38 cellular contexts compared by ENCODE assay signal in genomic region chr15:48253186-48253585, GRCh38. TPM values are rescaled to one million over a fixed set of nuclear protein-coding genes. Genes with fewer than 3 reads are reported as not detected.
"Had no signal": no experiment of that assay in that cellular context is flagged by ENCODE, and none has a peak within 500 bp of the region (broad histone marks: within the 10 kb centered on the region; RNA-seq: fewer than 3 reads in every experiment).

No MANE protein-coding gene starts in this region.

- FAIRE-seq: astrocyte, TTC549 had no signal

- H3K27ac ChIP-seq: adrenal gland, body of pancreas, brain microvascular endothelial cell, breast epithelium, VCaP had no signal

- H3K4me3 ChIP-seq: adrenal gland, body of pancreas, breast epithelium had no signal

- H3K4me3 Mint-ChIP-seq: activated B cell treated with CpG ODN at 0.5 μM for 24 hours; activated CD4-positive, alpha-beta memory T cell treated with anti-CD3 and anti-CD28 coated beads for 36 hours; activated CD4-positive, alpha-beta T cell treated with anti-CD3 and anti-CD28 coated beads, Interleukin-2, amount 10 ng/mL, durations not matched to agents 24 days and 14 days; activated CD8-positive, alpha-beta T cell treated with anti-CD3 and anti-CD28 coated beads for 36 hours; activated naive CD4-positive, alpha-beta T cell treated with anti-CD3 and anti-CD28 coated beads for 36 hours; activated naive CD8-positive, alpha-beta T cell treated with anti-CD3 and anti-CD28 coated beads for 36 hours; activated T-cell treated with anti-CD3 and anti-CD28 coated beads, Interleukin-2, amount 50 U/mL, for 4 hours; activated T-cell treated with anti-CD3 and anti-CD28 coated beads, Interleukin-2, amount 50 U/mL, for 72 hours; activated T-helper 1 cell treated with anti-CD3 and anti-CD28 coated beads, Interleukin-12 subunit alpha, Interleukin-12 subunit beta, Interleukin-2, Interleukin-4 antibody, amounts not matched to agents 30 ng/mL and 10 ng/mL and 1 ng/mL, durations not matched to agents 14 hours and 24 hours and 36 hours; activated T-helper 17 cell treated with anti-CD3 and anti-CD28 coated beads, Interleukin-2, amount 50 U/mL, for 72 hours; T-helper 1 cell treated with Interleukin-12 subunit alpha and Interleukin-12 subunit beta and Interleukin-4 antibody, amounts not matched to agents 30 μg/mL and 1 μg/mL, for 36 hours; T-helper 2 cell treated with Interferon-gamma antibody and Interleukin-4, amounts not matched to agents 5 μg/mL and 100 μg/mL, for 36 hours had no signal

- H3K9me3 Mint-ChIP-seq: activated B cell treated with CpG ODN at 0.5 μM for 24 hours; activated CD4-positive, alpha-beta memory T cell treated with anti-CD3 and anti-CD28 coated beads for 36 hours; activated CD4-positive, alpha-beta T cell treated with anti-CD3 and anti-CD28 coated beads, Interleukin-2, amount 10 ng/mL, durations not matched to agents 24 days and 14 days; activated CD8-positive, alpha-beta T cell treated with anti-CD3 and anti-CD28 coated beads for 36 hours; activated naive CD4-positive, alpha-beta T cell treated with anti-CD3 and anti-CD28 coated beads for 36 hours; activated naive CD4-positive, alpha-beta T cell treated with anti-CD3 and anti-CD28 coated beads, Interleukin-2, amount 50 U/mL, for 72 hours; activated naive CD8-positive, alpha-beta T cell treated with anti-CD3 and anti-CD28 coated beads for 36 hours; activated T-cell treated with anti-CD3 and anti-CD28 coated beads, Interleukin-2, amount 50 U/mL, for 4 hours; activated T-cell treated with anti-CD3 and anti-CD28 coated beads, Interleukin-2, amount 50 U/mL, for 72 hours; activated T-helper 1 cell treated with anti-CD3 and anti-CD28 coated beads, Interleukin-12 subunit alpha, Interleukin-12 subunit beta, Interleukin-2, Interleukin-4 antibody, amounts not matched to agents 30 ng/mL and 10 ng/mL and 1 ng/mL, durations not matched to agents 14 hours and 24 hours and 36 hours; activated T-helper 17 cell treated with anti-CD3 and anti-CD28 coated beads, Interleukin-2, amount 50 U/mL, for 72 hours; T-helper 1 cell treated with Interleukin-12 subunit alpha and Interleukin-12 subunit beta and Interleukin-4 antibody, amounts not matched to agents 30 μg/mL and 1 μg/mL, for 36 hours; T-helper 2 cell treated with Interferon-gamma antibody and Interleukin-4, amounts not matched to agents 5 μg/mL and 100 μg/mL, for 36 hours had no signal

- H3K36me3 Mint-ChIP-seq: activated CD4-positive, alpha-beta memory T cell treated with anti-CD3 and anti-CD28 coated beads for 36 hours; activated naive CD4-positive, alpha-beta T cell treated with anti-CD3 and anti-CD28 coated beads, Interleukin-2, amount 50 U/mL, for 72 hours; activated naive CD8-positive, alpha-beta T cell treated with anti-CD3 and anti-CD28 coated beads for 36 hours had no signal

- ATAC-seq: activated CD8-positive, alpha-beta T cell treated with anti-CD3 and anti-CD28 coated beads for 36 hours; activated naive CD4-positive, alpha-beta T cell treated with anti-CD3 and anti-CD28 coated beads, Interleukin-2, amount 50 U/mL, for 72 hours; activated T-cell treated with anti-CD3 and anti-CD28 coated beads, Interleukin-2, amount 50 U/mL, for 4 hours; activated T-cell treated with anti-CD3 and anti-CD28 coated beads, Interleukin-2, amount 50 U/mL, for 72 hours; activated T-helper 17 cell treated with anti-CD3 and anti-CD28 coated beads, Interleukin-2, amount 50 U/mL, for 72 hours; body of pancreas had no signal

- H3K4me1 Mint-ChIP-seq: activated B cell treated with CpG ODN at 0.5 μM for 24 hours; activated CD4-positive, alpha-beta T cell treated with anti-CD3 and anti-CD28 coated beads, Interleukin-2, amount 10 ng/mL, durations not matched to agents 24 days and 14 days; activated naive CD8-positive, alpha-beta T cell treated with anti-CD3 and anti-CD28 coated beads for 36 hours; activated T-helper 17 cell treated with anti-CD3 and anti-CD28 coated beads, Interleukin-2, amount 50 U/mL, for 72 hours had no signal

- H3K4me1 ChIP-seq: adrenal gland, body of pancreas, breast epithelium had no signal

- H3K36me3 ChIP-seq: adrenal gland, brain microvascular endothelial cell, breast epithelium had no signal

- DNase-seq: activated B cell treated with CpG ODN at 0.5 μM for 24 hours; activated CD4-positive, alpha-beta memory T cell treated with anti-CD3 and anti-CD28 coated beads for 36 hours; activated CD4-positive, alpha-beta T cell treated with anti-CD3 and anti-CD28 coated beads for 4 hours; activated CD4-positive, alpha-beta T cell treated with anti-CD3 and anti-CD28 coated beads, Interleukin-2, amount 10 ng/mL, durations not matched to agents 24 days and 14 days; activated CD4-positive, alpha-beta T cell treated with anti-CD3 and anti-CD28 coated beads, Interleukin-2, amount 50 U/mL, for 1 hour; activated CD4-positive, alpha-beta T cell treated with anti-CD3 and anti-CD28 coated beads, Interleukin-2, amount 50 U/mL, for 4 hours; activated CD4-positive, CD25-positive, alpha-beta regulatory T cell treated with anti-CD3 and anti-CD28 coated beads, Interleukin-2, amount 50 U/mL, for 72 hours; activated CD8-positive, alpha-beta memory T cell treated with anti-CD3 and anti-CD28 coated beads, Interleukin-2, amount 50 U/mL, for 4 hours; activated CD8-positive, alpha-beta T cell treated with anti-CD3 and anti-CD28 coated beads for 36 hours; activated effector memory CD4-positive, alpha-beta T cell treated with anti-CD3 and anti-CD28 coated beads, Interleukin-2, amount 50 U/mL, for 16 hours; activated gamma-delta T cell treated with Interleukin-2 at 50 U/mL for 16 hours; activated naive CD4-positive, alpha-beta T cell; activated naive CD4-positive, alpha-beta T cell treated with anti-CD3 and anti-CD28 coated beads for 36 hours; activated naive CD4-positive, alpha-beta T cell treated with anti-CD3 and anti-CD28 coated beads, Interleukin-2, amount 50 U/mL, for 16 hours; activated naive CD8-positive, alpha-beta T cell treated with anti-CD3 and anti-CD28 coated beads for 36 hours; activated T-cell treated with anti-CD3 and anti-CD28 coated beads for 4 hours; activated T-cell treated with anti-CD3 and anti-CD28 coated beads, Interleukin-2, amount 50 U/mL, for 1 hour; activated T-cell treated with anti-CD3 and anti-CD28 coated beads, Interleukin-2, amount 50 U/mL, for 4 hours; activated T-cell treated with anti-CD3 and anti-CD28 coated beads, Interleukin-2, amount 50 U/mL, for 72 hours; adrenal gland; amniotic stem cell; aorta; body of pancreas; brain microvascular endothelial cell; central memory CD4-positive, alpha-beta T cell; T-helper 2 cell; T-helper 9 cell had no signal

- H3K27ac Mint-ChIP-seq: activated B cell treated with CpG ODN at 0.5 μM for 24 hours; activated CD4-positive, alpha-beta memory T cell treated with anti-CD3 and anti-CD28 coated beads for 36 hours; activated CD4-positive, alpha-beta T cell treated with anti-CD3 and anti-CD28 coated beads, Interleukin-2, amount 10 ng/mL, durations not matched to agents 24 days and 14 days; activated CD8-positive, alpha-beta T cell treated with anti-CD3 and anti-CD28 coated beads for 36 hours; activated naive CD4-positive, alpha-beta T cell treated with anti-CD3 and anti-CD28 coated beads for 36 hours; activated naive CD4-positive, alpha-beta T cell treated with anti-CD3 and anti-CD28 coated beads, Interleukin-2, amount 50 U/mL, for 72 hours; activated naive CD8-positive, alpha-beta T cell treated with anti-CD3 and anti-CD28 coated beads for 36 hours; activated T-cell treated with anti-CD3 and anti-CD28 coated beads, Interleukin-2, amount 50 U/mL, for 72 hours; activated T-helper 1 cell treated with anti-CD3 and anti-CD28 coated beads, Interleukin-12 subunit alpha, Interleukin-12 subunit beta, Interleukin-2, Interleukin-4 antibody, amounts not matched to agents 30 ng/mL and 10 ng/mL and 1 ng/mL, durations not matched to agents 14 hours and 24 hours and 36 hours; activated T-helper 17 cell treated with anti-CD3 and anti-CD28 coated beads, Interleukin-2, amount 50 U/mL, for 72 hours; T-helper 1 cell treated with Interleukin-12 subunit alpha and Interleukin-12 subunit beta and Interleukin-4 antibody, amounts not matched to agents 30 μg/mL and 1 μg/mL, for 36 hours; T-helper 2 cell treated with Interferon-gamma antibody and Interleukin-4, amounts not matched to agents 5 μg/mL and 100 μg/mL, for 36 hours had no signal

- H3K27me3 ChIP-seq: adrenal gland, body of pancreas, brain microvascular endothelial cell, breast epithelium had no signal

- H3K9me3 ChIP-seq: adrenal gland, body of pancreas, breast epithelium had no signal

RNA-seq across cellular contexts. Expression of gene SLC12A1, which starts 47.1 kb away (rescaled TPM):
- total RNA-seq: activated B cell treated with CpG ODN at 0.5 μM for 24 hours; activated CD4-positive, alpha-beta memory T cell treated with anti-CD3 and anti-CD28 coated beads for 36 hours; activated CD4-positive, alpha-beta T cell treated with anti-CD3 and anti-CD28 coated beads, Interleukin-2, amount 10 ng/mL, durations not matched to agents 24 days and 14 days; activated CD8-positive, alpha-beta memory T cell treated with anti-CD3 and anti-CD28 coated beads for 36 hours; activated CD8-positive, alpha-beta T cell treated with anti-CD3 and anti-CD28 coated beads for 36 hours; activated naive CD4-positive, alpha-beta T cell treated with anti-CD3 and anti-CD28 coated beads for 36 hours; activated naive CD4-positive, alpha-beta T cell treated with anti-CD3 and anti-CD28 coated beads, Interleukin-2, amount 50 U/mL, for 72 hours; activated naive CD8-positive, alpha-beta T cell treated with anti-CD3 and anti-CD28 coated beads for 36 hours; activated T-cell treated with anti-CD3 and anti-CD28 coated beads, Interleukin-2, amount 50 U/mL, for 4 hours; activated T-cell treated with anti-CD3 and anti-CD28 coated beads, Interleukin-2, amount 50 U/mL, for 72 hours; activated T-helper 1 cell treated with anti-CD3 and anti-CD28 coated beads, Interleukin-12 subunit alpha, Interleukin-12 subunit beta, Interleukin-2, Interleukin-4 antibody, amounts not matched to agents 30 ng/mL and 10 ng/mL and 1 ng/mL, durations not matched to agents 14 hours and 24 hours and 36 hours; activated T-helper 17 cell treated with anti-CD3 and anti-CD28 coated beads, Interleukin-2, amount 50 U/mL, for 72 hours; astrocyte; body of pancreas; cardiac septum had no signal
